1 cellular context compared by ENCODE assay signal in the genomic region with DNA sequence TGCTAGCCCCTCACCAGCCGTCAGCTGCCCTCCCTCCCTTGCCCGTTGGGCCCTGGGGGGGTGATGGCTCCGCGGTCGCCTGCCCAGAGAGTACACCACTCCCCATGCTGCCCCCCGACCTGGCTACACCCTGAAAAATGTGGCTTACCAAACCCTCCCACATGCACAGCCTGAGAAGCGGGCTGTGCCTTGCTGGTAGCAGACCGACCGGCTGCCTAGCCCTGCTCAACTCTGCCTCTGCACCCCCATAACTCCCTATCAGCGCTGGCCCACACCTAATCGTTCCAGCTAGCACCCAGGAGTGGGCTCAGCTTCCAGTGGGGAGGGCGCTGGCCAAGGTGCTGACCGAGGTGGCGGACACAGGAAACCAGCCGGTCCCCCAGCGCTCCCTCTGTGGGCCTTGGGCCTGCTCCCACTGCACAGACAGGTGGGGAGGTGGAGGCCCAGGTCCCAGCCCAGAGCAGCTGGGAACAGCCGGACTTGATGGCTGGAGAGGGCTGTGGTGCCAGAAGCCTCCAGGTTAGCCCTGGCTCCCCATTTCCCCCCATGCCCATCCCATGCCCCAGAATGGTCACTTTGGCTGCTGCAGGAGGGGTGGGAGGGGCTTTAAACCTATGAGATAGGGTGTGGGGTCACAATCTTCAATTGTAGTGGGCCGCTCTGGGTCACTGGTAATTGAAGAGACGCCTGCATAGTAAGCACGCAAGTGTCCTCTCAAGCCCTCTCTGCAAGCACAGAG.
A peak's percentile ranks its signal among the peaks of the same experiment; 100 is the strongest.
TF ChIP-seq lines count a peak whose summit lies in the region.

No MANE protein-coding gene starts in this region.

TF ChIP-seq in SK-N-SH, 30 proteins besides CTCF, POLR2A, EP300 and RAD21:
- TF ChIP-seq, protein P1, sequence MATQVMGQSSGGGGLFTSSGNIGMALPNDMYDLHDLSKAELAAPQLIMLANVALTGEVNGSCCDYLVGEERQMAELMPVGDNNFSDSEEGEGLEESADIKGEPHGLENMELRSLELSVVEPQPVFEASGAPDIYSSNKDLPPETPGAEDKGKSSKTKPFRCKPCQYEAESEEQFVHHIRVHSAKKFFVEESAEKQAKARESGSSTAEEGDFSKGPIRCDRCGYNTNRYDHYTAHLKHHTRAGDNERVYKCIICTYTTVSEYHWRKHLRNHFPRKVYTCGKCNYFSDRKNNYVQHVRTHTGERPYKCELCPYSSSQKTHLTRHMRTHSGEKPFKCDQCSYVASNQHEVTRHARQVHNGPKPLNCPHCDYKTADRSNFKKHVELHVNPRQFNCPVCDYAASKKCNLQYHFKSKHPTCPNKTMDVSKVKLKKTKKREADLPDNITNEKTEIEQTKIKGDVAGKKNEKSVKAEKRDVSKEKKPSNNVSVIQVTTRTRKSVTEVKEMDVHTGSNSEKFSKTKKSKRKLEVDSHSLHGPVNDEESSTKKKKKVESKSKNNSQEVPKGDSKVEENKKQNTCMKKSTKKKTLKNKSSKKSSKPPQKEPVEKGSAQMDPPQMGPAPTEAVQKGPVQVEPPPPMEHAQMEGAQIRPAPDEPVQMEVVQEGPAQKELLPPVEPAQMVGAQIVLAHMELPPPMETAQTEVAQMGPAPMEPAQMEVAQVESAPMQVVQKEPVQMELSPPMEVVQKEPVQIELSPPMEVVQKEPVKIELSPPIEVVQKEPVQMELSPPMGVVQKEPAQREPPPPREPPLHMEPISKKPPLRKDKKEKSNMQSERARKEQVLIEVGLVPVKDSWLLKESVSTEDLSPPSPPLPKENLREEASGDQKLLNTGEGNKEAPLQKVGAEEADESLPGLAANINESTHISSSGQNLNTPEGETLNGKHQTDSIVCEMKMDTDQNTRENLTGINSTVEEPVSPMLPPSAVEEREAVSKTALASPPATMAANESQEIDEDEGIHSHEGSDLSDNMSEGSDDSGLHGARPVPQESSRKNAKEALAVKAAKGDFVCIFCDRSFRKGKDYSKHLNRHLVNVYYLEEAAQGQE (IDR thresholded peaks at IDR 0.05; ENCODE audit: low read depth, low read length) = peak; percentile 91
- no peak for TF ChIP-seq SMC3 (IDR thresholded peaks at IDR 0.05; ENCODE audit: low read depth, low read length)
